In the genomic region with DNA sequence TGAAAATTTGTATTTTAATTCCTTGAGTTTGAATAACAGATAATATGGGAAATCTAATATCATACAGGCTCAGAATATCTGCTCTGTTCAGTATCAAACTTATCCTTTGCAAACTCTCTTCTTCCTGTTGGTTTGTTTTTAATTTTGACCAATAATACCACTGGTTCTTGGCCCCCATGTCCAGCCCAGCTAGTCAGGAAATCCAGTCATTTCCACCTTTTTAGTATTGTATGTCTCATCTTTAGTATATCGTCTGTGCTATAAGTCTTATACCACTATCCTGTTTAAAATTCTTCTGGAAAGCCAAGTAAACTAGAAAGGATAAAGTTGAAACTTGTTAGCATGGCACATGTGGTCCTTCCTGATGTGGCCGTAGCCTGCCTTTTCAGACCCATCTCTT, we compare ENCODE assay signal across 20 cellular contexts. TPM values are rescaled to one million over a fixed set of nuclear protein-coding genes. Genes with fewer than 3 reads are reported as not detected.
DNase-seq lines count a peak whose midpoint lies in the region; ATAC-seq and TF ChIP-seq lines count a peak whose summit lies in the region.
"Had no signal": no experiment of that assay in that cellular context is flagged by ENCODE, and none has a peak within 500 bp of the region (broad histone marks: within the 10 kb centered on the region; RNA-seq: fewer than 3 reads in every experiment).

No MANE protein-coding gene starts in this region.

- no peak for TF ChIP-seq CTCF in MM.1S (IDR thresholded peaks at IDR 0.05; ENCODE audit: low read length)
- TF ChIP-seq CTCF in prostate gland (IDR thresholded peaks at IDR 0.05): no peak
- no peak for TF ChIP-seq CTCF in Calu3 (IDR thresholded peaks at IDR 0.05; ENCODE audit: unreplicated experiment)
- no peak for TF ChIP-seq CTCF in H9 (conservative IDR thresholded peaks at IDR 0.05)

- no peak overlapping the region for H3K27ac ChIP-seq in MM.1S (ENCODE audit: low read length)
- peak overlapping the region; percentile 35 to 43 for H3K27ac ChIP-seq in prostate gland
- H3K27ac ChIP-seq in H9 (ENCODE audit: insufficient read length, low read depth, low read length): no peak overlapping the region
- H3K27ac ChIP-seq: BLaER1 had no signal

- H4K20me1 ChIP-seq in MM.1S (ENCODE audit: insufficient read depth, low read length): no peaks in the 10 kb centered on the region
- no peaks in the 10 kb centered on the region for H4K20me1 ChIP-seq in H9 (ENCODE audit: control insufficient read depth, insufficient read depth, insufficient read length)
- H4K20me1 ChIP-seq: BLaER1 had no signal

- no peak for ATAC-seq in GM21515 (IDR thresholded peaks at IDR 0.05; ENCODE audit: unreplicated experiment)
- ATAC-seq: CD8-positive, alpha-beta T cell; GM12878; GM23338 had no signal

- H3K4me2 ChIP-seq in MM.1S (ENCODE audit: low read depth, low read length) (no peak overlapping the region), H9 (ENCODE audit: insufficient read depth, insufficient read length, low read length) (no peak overlapping the region)
- H3K4me2 ChIP-seq: BLaER1, GM23338 had no signal

- H2BK120ac ChIP-seq in H9 (ENCODE audit: low read depth, low read length, poor library complexity, severe bottlenecking): no peak overlapping the region

- no peak overlapping the region for H2BK20ac ChIP-seq in H9 (ENCODE audit: low read depth, low read length, poor library complexity, severe bottlenecking)

- no peaks in the 10 kb centered on the region for H3K79me1 ChIP-seq in H9 (ENCODE audit: insufficient read depth, low read depth, low read length, poor library complexity, severe bottlenecking)

- H3K4me3 ChIP-seq in MM.1S (ENCODE audit: low read length) (no peak overlapping the region), prostate gland (no peak overlapping the region)
- H3K4me3 ChIP-seq: BLaER1, GM12878, GM23338, HAP-1 had no signal

- H3K23me2 ChIP-seq in H9 (ENCODE audit: insufficient read length, low read depth, low read length, poor library complexity, severe bottlenecking): no peaks in the 10 kb centered on the region

- H3K4ac ChIP-seq in H9 (ENCODE audit: low read depth, low read length): no peak overlapping the region

- no peak overlapping the region for H3K27ac Mint-ChIP-seq in Calu3 (ENCODE audit: unreplicated experiment)
- H3K27ac Mint-ChIP-seq in H9: no peak overlapping the region
- H3K27ac Mint-ChIP-seq: B cell; CD4-positive, CD25-positive, alpha-beta regulatory T cell; CD8-positive, alpha-beta T cell; GM23338 had no signal

- H3K4me1 Mint-ChIP-seq in Calu3 (ENCODE audit: low read depth, unreplicated experiment) (peaks cover 7% of the 10 kb centered on the region), H9 (no peaks in the 10 kb centered on the region)
- H3K4me1 Mint-ChIP-seq: B cell, GM23338 had no signal

- no peak overlapping the region for H2AK5ac ChIP-seq in H9 (ENCODE audit: insufficient read length, low read length)

- no peak overlapping the region for H3K56ac ChIP-seq in H9 (ENCODE audit: insufficient read length, low read depth, low read length)

- H4K5ac ChIP-seq in H9 (ENCODE audit: insufficient read length, low read depth, low read length): no peak overlapping the region

- H3K27me3 ChIP-seq in MM.1S (replicated peaks; ENCODE audit: insufficient read depth, low read length) (no peaks in the 10 kb centered on the region), prostate gland (replicated peaks; ENCODE audit: insufficient read depth) (no peaks in the 10 kb centered on the region), H9 (ENCODE audit: insufficient read depth, low read length) (no peaks in the 10 kb centered on the region)
- H3K27me3 ChIP-seq: BLaER1 had no signal

- H3K9me2 ChIP-seq in MM.1S (replicated peaks; ENCODE audit: insufficient read depth, low read length): no peaks in the 10 kb centered on the region

- H3K9me3 Mint-ChIP-seq in Calu3 (ENCODE audit: low read depth, unreplicated experiment) (no peaks in the 10 kb centered on the region), H9 (peaks cover 0 to 8% of the 10 kb centered on the region in 2 experiments; a peak in 4 of 5 replicates)
- H3K9me3 Mint-ChIP-seq: GM23338 had no signal

- H3K79me2 ChIP-seq in MM.1S (ENCODE audit: low read length) (no peaks in the 10 kb centered on the region), H9 (ENCODE audit: insufficient read depth, low read length) (no peaks in the 10 kb centered on the region)

- CTCF ChIA-PET in Calu3 (lab: Charles Lee): no interaction called here

- no peak overlapping the region for H3K18ac ChIP-seq in H9 (ENCODE audit: insufficient read length, low read depth, low read length)

- no peak for TF ChIP-seq POLR2A in prostate gland (IDR thresholded peaks at IDR 0.05)

- no peaks in the 10 kb centered on the region for H3K36me3 ChIP-seq in MM.1S (replicated peaks; ENCODE audit: insufficient read depth, low read length)
- no peaks in the 10 kb centered on the region for H3K36me3 ChIP-seq in prostate gland

- no peak overlapping the region for H4K91ac ChIP-seq in H9 (ENCODE audit: insufficient read length, low read depth, low read length)

- no peak overlapping the region for H2AFZ ChIP-seq in MM.1S (ENCODE audit: low read length)
- H2AFZ ChIP-seq in H9 (ENCODE audit: low read length): no peak overlapping the region
- H2AFZ ChIP-seq: GM23338 had no signal

- H3K9ac ChIP-seq in MM.1S (ENCODE audit: low read length): no peak overlapping the region
- no peak overlapping the region for H3K9ac ChIP-seq in H9 (ENCODE audit: extremely low read depth, insufficient read length, low read length)
- H3K9ac ChIP-seq: BLaER1 had no signal

- no peak overlapping the region for H3K23ac ChIP-seq in H9 (ENCODE audit: insufficient read length, low read depth, low read length)

- no peaks in the 10 kb centered on the region for H3K4me1 ChIP-seq in MM.1S (ENCODE audit: low read length)
- H3K4me1 ChIP-seq in prostate gland (replicated peaks): peaks cover 3% of the 10 kb centered on the region
- H3K4me1 ChIP-seq in H9 (ENCODE audit: insufficient read depth, low read length): no peaks in the 10 kb centered on the region
- H3K4me1 ChIP-seq: Caco-2, HAP-1 had no signal

- no peak overlapping the region for H2BK12ac ChIP-seq in H9 (ENCODE audit: insufficient read length, low read depth, low read length)

- intact Hi-C loops in prostate gland (cut with DNase I): no loop called here
- intact Hi-C loops in Calu3 (cut with micrococcal nuclease; ENCODE audit: unreplicated experiment): no loop called here

- H3K4me3 Mint-ChIP-seq in Calu3 (ENCODE audit: low read depth, unreplicated experiment) (no peak overlapping the region), H9 (no peak overlapping the region)
- H3K4me3 Mint-ChIP-seq: B cell; CD4-positive, CD25-positive, alpha-beta regulatory T cell; CD8-positive, alpha-beta T cell; GM23338 had no signal

- no peak overlapping the region for H3T11ph ChIP-seq in H9 (ENCODE audit: low read length)

- H3K9me3 ChIP-seq in MM.1S (replicated peaks; ENCODE audit: insufficient read depth, low read length) (no peaks in the 10 kb centered on the region), prostate gland (no peaks in the 10 kb centered on the region), H9 (ENCODE audit: control insufficient read depth, low read depth, low read length) (no peaks in the 10 kb centered on the region)
- H3K9me3 ChIP-seq: Caco-2, HAP-1 had no signal

- no peak overlapping the region for H4K8ac ChIP-seq in H9 (replicated peaks; ENCODE audit: insufficient read length, low read depth, low read length)

- H3K14ac ChIP-seq in H9 (ENCODE audit: insufficient read depth, low read length): no peak overlapping the region

- peak; percentile 4 for DNase-seq in MM.1S
- DNase-seq in dermis microvascular lymphatic vessel endothelial cell (ENCODE audit: low read depth in 2 of 2): peak; percentile 18 to 77
- DNase-seq in lung microvascular endothelial cell (ENCODE audit: low read depth in 2 of 2): peak; percentile 66 to 78
- no peak for DNase-seq in prostate gland (ENCODE audit: low spot score)
- DNase-seq in GM19240 (ENCODE audit: insufficient read length, low spot score): no peak
- no peak for DNase-seq in Calu3
- DNase-seq in H9: no peak
- DNase-seq: Caco-2; CD4-positive, CD25-positive, alpha-beta regulatory T cell; CD8-positive, alpha-beta T cell; DMS 273 treated with DMSO at 0.1 percent for 48 hours; DMS79; EL; GDM1 had no signal

- no peaks in the 10 kb centered on the region for H3F3A ChIP-seq in MM.1S (ENCODE audit: insufficient read depth, low read length)

- no peak overlapping the region for H2BK15ac ChIP-seq in H9 (ENCODE audit: low read depth, low read length)

- H3K36me3 Mint-ChIP-seq in Calu3 (ENCODE audit: insufficient read depth, unreplicated experiment) (peaks cover 21% of the 10 kb centered on the region), H9 (ENCODE audit: insufficient read depth in 1 of 3, low read depth in 3 of 3) (peaks cover 31 to 49% (median 49%) of the 10 kb centered on the region in 3 experiments)

- 93% methylated on average over 2 of the region's 2 CpGs for WGBS in prostate gland
- WGBS in H9 (ENCODE audit: extremely low coverage, insufficient read length, low lambda C conversion rate): no CpG with 5 or more reads among the region's 2 CpGs

- H3K27me3 Mint-ChIP-seq in Calu3 (ENCODE audit: unreplicated experiment): no peaks in the 10 kb centered on the region
- H3K27me3 Mint-ChIP-seq in H9 (ENCODE audit: low read depth): no peaks in the 10 kb centered on the region
- H3K27me3 Mint-ChIP-seq: B cell; CD4-positive, CD25-positive, alpha-beta regulatory T cell had no signal

- BruUV-seq in Calu3 (replicated peaks; lab: Mats Ljungman, UMichigan): no TSS peak

- H2BK5ac ChIP-seq in H9 (ENCODE audit: insufficient read length, low read length): no peak overlapping the region

RNA-seq across cellular contexts. Expression of a gene that starts 10.7 kb away (rescaled TPM):
- total RNA-seq in dermis microvascular lymphatic vessel endothelial cell (41.5 and 52.2 TPM in 2 replicates), lung microvascular endothelial cell (39.4 and 39.9 TPM in 2 replicates), prostate gland (10 to 100 TPM; 49.6 to 67.4 TPM), Calu3 (2022) (36.0 and 40.0 TPM in 2 replicates), H9 (2021) (19.5 and 20.7 TPM in 2 replicates)

Comparison
In these comparisons a context has a peak if more than half of its experiments do, and no peak if none do; other contexts are left out.
1. DNase-seq: peak in MM.1S (single experiment), dermis microvascular lymphatic vessel endothelial cell (2 of 2) and lung microvascular endothelial cell (2 of 2); none in prostate gland (single experiment), GM19240 (single experiment), Calu3 (single experiment) and H9 (single experiment).
2. H3K27ac ChIP-seq: peak in prostate gland (2 of 2); none in MM.1S (single experiment) and H9 (single experiment).